Comparison of ENCODE assay signal across 8 cellular contexts in the genomic region with DNA sequence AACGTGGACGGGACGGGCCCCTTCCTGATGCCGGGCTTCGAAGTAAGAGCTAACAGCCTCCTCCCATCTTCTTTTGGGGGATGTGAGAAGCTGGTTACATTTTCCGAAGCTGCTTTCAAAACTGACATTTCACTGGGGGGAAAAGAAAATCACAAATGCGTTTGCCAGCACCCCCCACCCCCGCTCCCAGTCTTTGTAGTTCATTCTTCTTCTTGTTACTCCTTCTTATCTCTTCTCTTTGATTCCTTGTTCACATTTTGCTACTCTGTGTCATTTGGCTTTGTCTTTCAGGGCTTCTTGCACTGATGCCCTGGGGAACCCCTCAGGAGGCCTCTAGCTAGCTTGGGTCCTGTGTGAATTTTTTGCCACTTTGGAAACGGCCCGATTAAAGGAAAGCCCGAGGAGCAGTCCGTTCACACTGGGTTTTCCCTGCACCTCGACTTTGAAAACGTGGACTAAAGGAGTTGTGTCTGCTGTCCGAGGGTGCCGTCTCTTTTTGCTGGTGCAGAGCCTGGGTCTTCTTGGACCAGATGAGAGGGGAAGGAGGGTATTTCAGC. TPM values are rescaled to one million over a fixed set of nuclear protein-coding genes. Genes with fewer than 3 reads are reported as not detected.
DNase-seq lines count a peak whose midpoint lies in the region; ATAC-seq and TF ChIP-seq lines count a peak whose summit lies in the region.

No MANE protein-coding gene starts in this region.

- DNase-seq in fibroblast of mammary gland (ENCODE audit: low read depth), result no peak
- no peak for DNase-seq in NCI-H2107 (lab: John Stamatoyannopoulos, UW)
- no peak for DNase-seq in NCI-H2081 treated with DMSO at 0.1 percent for 48 hours (lab: John Stamatoyannopoulos, UW)
- no peak for DNase-seq in CD1c-positive myeloid dendritic cell (ENCODE audit: extremely low spot score)

- no peaks in the 10 kb centered on the region for H3K27me3 ChIP-seq in skeletal muscle tissue (ENCODE audit: control insufficient read depth in 3 of 3, insufficient read depth in 3 of 3, low read length in 3 of 3)

- H3K9ac ChIP-seq in skeletal muscle tissue (ENCODE audit: low read depth in 1 of 3, low read length in 3 of 3), result peak overlapping the region; percentile 82 to 92 (median 90)

- no peaks in the 10 kb centered on the region for H3K36me3 ChIP-seq in skeletal muscle tissue (ENCODE audit: control insufficient read depth in 3 of 3, insufficient read depth in 3 of 3, low read length in 3 of 3)

- peak; percentile 24 for TF ChIP-seq POLR2A in GM18505 (IDR thresholded peaks at IDR 0.05; ENCODE audit: borderline replicate concordance, extremely low read depth, insufficient read depth, insufficient read length)

- ATAC-seq in GM18505 (IDR thresholded peaks at IDR 0.05; ENCODE audit: unreplicated experiment) (no peak), GM21367 (IDR thresholded peaks at IDR 0.05; ENCODE audit: unreplicated experiment) (no peak)

- TF ChIP-seq CTCF in VCaP (conservative IDR thresholded peaks at IDR 0.05), result no peak
- TF ChIP-seq CTCF in fibroblast of mammary gland (conservative IDR thresholded peaks at IDR 0.05; ENCODE audit: control insufficient read depth, insufficient read depth, low read depth, low read length), result no peak

- H3K4me1 ChIP-seq in skeletal muscle tissue (ENCODE audit: control insufficient read depth in 3 of 3, insufficient read depth in 3 of 3, low read length in 3 of 3), result peaks cover 21 to 39% (median 36%) of the 10 kb centered on the region in 3 donors

- peak overlapping the region; percentile 89 for H3K4me3 ChIP-seq in fibroblast of mammary gland (ENCODE audit: control insufficient read depth, low read depth, low read length)
- peak overlapping the region; percentile 79 to 86 (median 85) for H3K4me3 ChIP-seq in skeletal muscle tissue (ENCODE audit: low read length in 3 of 3)

- H3K9me3 ChIP-seq in skeletal muscle tissue (ENCODE audit: control insufficient read depth in 3 of 3, low read length in 3 of 3), result no peaks in the 10 kb centered on the region

- peak overlapping the region; percentile 89 for H3K27ac ChIP-seq in VCaP
- peak overlapping the region; percentile 90 for H3K27ac ChIP-seq in skeletal muscle tissue (ENCODE audit: low read depth, low read length)

RNA-seq across cellular contexts. Expression of a gene that starts 1.3 kb away (rescaled TPM):
- 19.8 TPM for total RNA-seq in skeletal muscle tissue

RNA-seq across cellular contexts. Expression of a gene that starts 24.4 kb away (rescaled TPM):
- 4.2 TPM for total RNA-seq in skeletal muscle tissue

RNA-seq across cellular contexts. Expression of a gene that starts 36.6 kb away (rescaled TPM):
- total RNA-seq in skeletal muscle tissue, result 39.7 TPM

RNA-seq across cellular contexts. Expression of a gene that starts 55.8 kb away (rescaled TPM):
- 30.3 TPM for total RNA-seq in skeletal muscle tissue

RNA-seq across cellular contexts. Expression of a gene that starts 56.0 kb away (rescaled TPM):
- 25.6 TPM for total RNA-seq in skeletal muscle tissue
